8 cellular contexts compared by ENCODE assay signal in genomic region chr3:139934557-139935070, GRCh38. TPM values are rescaled to one million over a fixed set of nuclear protein-coding genes. Genes with fewer than 3 reads are reported as not detected.
DNase-seq lines count a peak whose midpoint lies in the region; FAIRE-seq and TF ChIP-seq lines count a peak whose summit lies in the region.

No MANE protein-coding gene starts in this region.

- H3K27me3 ChIP-seq in mammary epithelial cell (ENCODE audit: insufficient read depth, low read length) = peaks cover 7% of the 10 kb centered on the region
- H3K27me3 ChIP-seq in keratinocyte (ENCODE audit: control insufficient read depth, extremely low read depth, insufficient read depth, low read length) = peaks cover 26% of the 10 kb centered on the region
- H3K27me3 ChIP-seq in smooth muscle cell (ENCODE audit: low read depth) = peaks cover 25% of the 10 kb centered on the region

- no peak for FAIRE-seq in keratinocyte (lab: Jason Lieb, UNC)

- POLR2A ChIA-PET in MCF 10A (lab: Yijun Ruan, JAX) = no interaction called here

- H3K36me3 ChIP-seq in mammary epithelial cell (ENCODE audit: insufficient read depth, low read length) (no peaks in the 10 kb centered on the region), keratinocyte (ENCODE audit: control insufficient read depth in 2 of 2, extremely low read depth in 1 of 2, insufficient read depth in 2 of 2, low read length in 2 of 2) (no peaks in the 10 kb centered on the region), smooth muscle cell (ENCODE audit: low read depth) (no peaks in the 10 kb centered on the region)

- no peaks in the 10 kb centered on the region for H3K9me3 Mint-ChIP-seq in MCF 10A (ENCODE audit: unreplicated experiment)

- intact Hi-C loops in MCF 10A (cut with micrococcal nuclease) = loop anchor here (10.0 kb wide), 1 partner anchor 350 kb away; no protein-coding TSS in a partner anchor
- intact Hi-C loops in mammary epithelial cell (cut with micrococcal nuclease) = loop anchor here (5.0 kb wide), 2 partner anchors 803 to 928 kb away; no protein-coding TSS in a partner anchor

- H3K36me3 Mint-ChIP-seq in MCF 10A (ENCODE audit: insufficient read depth, unreplicated experiment) = peaks cover 5% of the 10 kb centered on the region

- H3K9ac ChIP-seq in mammary epithelial cell (ENCODE audit: insufficient read depth, low read length) = no peak overlapping the region
- H3K9ac ChIP-seq in keratinocyte (ENCODE audit: control insufficient read depth, extremely low read depth, insufficient read depth, low read length) = no peak overlapping the region
- H3K9ac ChIP-seq in smooth muscle cell (ENCODE audit: low read depth) = no peak overlapping the region

- DNase-seq in T47D (ENCODE audit: low read depth in 1 of 2, low spot score in 1 of 2) = peak; percentile 46 to 74
- no peak for DNase-seq in MCF 10A (ENCODE audit: unreplicated experiment)
- peak; percentile 37 for DNase-seq in NCI-H2029 (lab: John Stamatoyannopoulos, UW)
- DNase-seq in mammary epithelial cell = peak; percentile 14
- DNase-seq in keratinocyte (ENCODE audit: low read depth, low spot score) = no peak
- no peak for DNase-seq in smooth muscle cell (lab: John Stamatoyannopoulos, UW; ENCODE audit: unreplicated experiment)
- no peak for DNase-seq in activated gamma-delta T cell (lab: John Stamatoyannopoulos, UW)
- DNase-seq in activated CD8-positive, alpha-beta memory T cell treated with anti-CD3 and anti-CD28 coated beads for 24 hours = no peak

- H3K27ac ChIP-seq in mammary epithelial cell (ENCODE audit: insufficient read depth, low read depth, low read length) (no peak overlapping the region), keratinocyte (ENCODE audit: control insufficient read depth, insufficient read depth, low read length) (no peak overlapping the region), smooth muscle cell (ENCODE audit: low read depth) (no peak overlapping the region)

- no peaks in the 10 kb centered on the region for H4K20me1 ChIP-seq in mammary epithelial cell (ENCODE audit: insufficient read depth, low read length)
- no peaks in the 10 kb centered on the region for H4K20me1 ChIP-seq in keratinocyte (ENCODE audit: control insufficient read depth, extremely low read depth, insufficient read depth, low read length)
- H4K20me1 ChIP-seq in smooth muscle cell (ENCODE audit: low read depth) = no peaks in the 10 kb centered on the region

- H3K4me1 Mint-ChIP-seq in MCF 10A (ENCODE audit: insufficient read depth, unreplicated experiment) = no peaks in the 10 kb centered on the region

- no peak for TF ChIP-seq CTCF in MCF 10A (IDR thresholded peaks at IDR 0.05; ENCODE audit: unreplicated experiment)
- no peak for TF ChIP-seq CTCF in mammary epithelial cell (conservative IDR thresholded peaks at IDR 0.05 in 1 of 2, IDR thresholded peaks at IDR 0.05 in 1 of 2; ENCODE audit: extremely low read depth in 1 of 2, insufficient read depth in 1 of 2, low read depth in 1 of 2, low read length in 2 of 2)
- peak; percentile 34 to 73 (median 64) for TF ChIP-seq CTCF in keratinocyte (optimal IDR thresholded peaks at IDR 0.05 in 1 of 3, IDR thresholded peaks at IDR 0.05 in 1 of 3, conservative IDR thresholded peaks at IDR 0.05 in 1 of 3; ENCODE audit: extremely low read depth in 1 of 3, insufficient read depth in 2 of 3, low read length in 3 of 3)
- TF ChIP-seq CTCF in smooth muscle cell (IDR thresholded peaks at IDR 0.05; ENCODE audit: borderline replicate concordance, insufficient read depth, poor library complexity, severe bottlenecking) = peak; percentile 46

- peaks cover 15% of the 10 kb centered on the region for H3K4me1 ChIP-seq in mammary epithelial cell (ENCODE audit: insufficient read depth, low read length)
- no peaks in the 10 kb centered on the region for H3K4me1 ChIP-seq in keratinocyte (ENCODE audit: control insufficient read depth, extremely low read depth, insufficient read depth, low read length)
- H3K4me1 ChIP-seq in smooth muscle cell (ENCODE audit: low read depth) = peaks cover 4% of the 10 kb centered on the region

- no peak overlapping the region for H3K27ac Mint-ChIP-seq in MCF 10A (ENCODE audit: low read depth, unreplicated experiment)

- no TSS peak for BruUV-seq in MCF 10A (replicated peaks; lab: Mats Ljungman, UMichigan)
- BruUV-seq in mammary epithelial cell (replicated peaks; lab: Mats Ljungman, UMichigan) = no TSS peak

- H3K4me3 Mint-ChIP-seq in MCF 10A (ENCODE audit: unreplicated experiment) = no peak overlapping the region

- peaks cover 30% of the 10 kb centered on the region for H3K27me3 Mint-ChIP-seq in MCF 10A (ENCODE audit: insufficient read depth, unreplicated experiment)

- in situ Hi-C loops in T47D (cut with HindIII; ENCODE audit: low pct_unique_long_range_greater_than_20kb, low sequenced_read_pairs) = no loop called here
- in situ Hi-C loops in mammary epithelial cell (cut with MboI; ENCODE audit: low sequenced_read_pairs in 2 of 2) = loop anchor here (25.0 kb wide), 2 partner anchors 347 to 928 kb away; no protein-coding TSS in a partner anchor

- H3K9me3 ChIP-seq in mammary epithelial cell (replicated peaks; ENCODE audit: insufficient read depth, low read length) (no peaks in the 10 kb centered on the region), keratinocyte (ENCODE audit: control insufficient read depth, low read depth, low read length) (no peaks in the 10 kb centered on the region), smooth muscle cell (replicated peaks; ENCODE audit: low read depth) (no peaks in the 10 kb centered on the region)

- dilution Hi-C loops in mammary epithelial cell (cut with HindIII; ENCODE audit: low sequenced_read_pairs) (loop anchor here (5.0 kb wide), 1 partner anchor 928 kb away; no protein-coding TSS in a partner anchor), keratinocyte (cut with MboI; ENCODE audit: extremely low pct_ligation_motif_present, low sequenced_read_pairs) (no loop called here)

- no peaks in the 10 kb centered on the region for H3F3A ChIP-seq in smooth muscle cell (ENCODE audit: low read depth)

- 48% methylated on average over 6 of the region's 33 CpGs for WGBS in mammary epithelial cell (ENCODE audit: low coverage, missing lambda C conversion rate)
- WGBS in smooth muscle cell (ENCODE audit: low lambda C conversion rate) = 2% methylated on average over 27 of the region's 33 CpGs

- H3K4me2 ChIP-seq in mammary epithelial cell (ENCODE audit: insufficient read depth, low read depth, low read length) = peak overlapping the region; percentile 94
- H3K4me2 ChIP-seq in keratinocyte (ENCODE audit: control insufficient read depth, extremely low read depth, insufficient read depth, low read depth, low read length) = peak overlapping the region; percentile 80
- H3K4me2 ChIP-seq in smooth muscle cell = peak overlapping the region; percentile 95

- H2AFZ ChIP-seq in mammary epithelial cell (ENCODE audit: low read depth, low read length) (peak overlapping the region; percentile 72), keratinocyte (ENCODE audit: control insufficient read depth, low read length) (no peak overlapping the region), smooth muscle cell (ENCODE audit: low read depth) (peak overlapping the region; percentile 78)

- no peaks in the 10 kb centered on the region for H3K9me1 ChIP-seq in keratinocyte (ENCODE audit: control insufficient read depth, extremely low read depth, insufficient read depth, low read length)

- H3K4me3 ChIP-seq in mammary epithelial cell (replicated peaks in 1 of 3; ENCODE audit: insufficient read depth in 1 of 3, low read depth in 2 of 3, low read length in 3 of 3) (peak overlapping the region in 2 of 3 experiments; percentile 33 to 37), keratinocyte (ENCODE audit: control insufficient read depth in 2 of 3, extremely low read depth in 1 of 3, insufficient read depth in 2 of 3, low read depth in 1 of 3, low read length in 3 of 3) (peak overlapping the region; percentile 9 to 57 (median 47)), smooth muscle cell (peak overlapping the region; percentile 57)

- H3K79me2 ChIP-seq in mammary epithelial cell (ENCODE audit: insufficient read depth, low read length) (no peaks in the 10 kb centered on the region), keratinocyte (ENCODE audit: control insufficient read depth, insufficient read depth, low read length) (no peaks in the 10 kb centered on the region), smooth muscle cell (ENCODE audit: low read depth) (no peaks in the 10 kb centered on the region)

- CTCF ChIA-PET in MCF 10A (lab: Yijun Ruan, JAX) (interaction anchor here (0.6 kb wide), 2 partner anchors 28 to 1158 kb away, joined by 3 read pairs; no protein-coding TSS in a partner anchor), mammary epithelial cell (lab: Charles Lee; ENCODE audit: low non-redundant PET) (interaction anchor here (0.7 kb wide), 1 partner anchor 79 kb away, joined by 3 read pairs; no protein-coding TSS in a partner anchor)

RNA-seq across cellular contexts. Expression of gene CLSTN2, which starts 0.4 kb away (rescaled TPM):
- total RNA-seq in MCF 10A (2022) = not detected in 2 replicates
- 1 to 10 TPM in 1 of 2 donors, under 1 TPM in 1; 0.16 to 2.0 TPM for total RNA-seq in mammary epithelial cell
- 0.56 TPM for polyA plus RNA-seq in mammary epithelial cell
- 0.05 TPM for polyA minus RNA-seq in mammary epithelial cell
- polyA plus RNA-seq in keratinocyte = 0.09 to 0.17 TPM (median 0.10 TPM) in 3 replicates
- 0.09 TPM for polyA plus RNA-seq in keratinocyte (2011; ENCODE audit: low read depth)
- 0.05 and 0.17 TPM in 2 replicates for polyA plus RNA-seq in keratinocyte (2011; cell fraction: cytosol; rRNA removed)
- polyA plus RNA-seq in keratinocyte (2011; cell fraction: nucleus; rRNA removed) = 0.37 TPM in 2 replicates
- polyA plus RNA-seq in keratinocyte (2012; ENCODE audit: low replicate concordance) = 0.07 and 0.13 TPM in 2 replicates
- polyA minus RNA-seq in keratinocyte = 0.07 to 1.1 TPM (median 0.32 TPM) in 3 replicates
- 0.19 TPM for polyA minus RNA-seq in keratinocyte (2011; cell fraction: cytosol; rRNA and poly(A)+ RNA removed)
- 0.42 and 0.78 TPM in 2 replicates for polyA minus RNA-seq in keratinocyte (2011; cell fraction: nucleus; rRNA and poly(A)+ RNA removed)
- 0.85 and 1.5 TPM in 2 replicates for total RNA-seq in smooth muscle cell
- 0.91 and 1.9 TPM in 2 replicates for polyA plus RNA-seq in smooth muscle cell

Comparison
In these comparisons a context has a peak if more than half of its experiments do, and no peak if none do; other contexts are left out.
1. DNase-seq: peak in T47D (2 of 2), NCI-H2029 (single experiment) and mammary epithelial cell (single experiment); none in MCF 10A (single experiment), keratinocyte (single experiment), smooth muscle cell (single experiment), activated gamma-delta T cell (single experiment) and activated CD8-positive, alpha-beta memory T cell treated with anti-CD3 and anti-CD28 coated beads for 24 hours (single experiment).
2. CTCF ChIP-seq: peak in keratinocyte (3 of 3) and smooth muscle cell (single experiment); none in MCF 10A (single experiment) and mammary epithelial cell (0 of 2).
3. Peak in every context shown above with its lines, with median percentiles within 50 percentile points of each other: H3K4me2 ChIP-seq and H3K4me3 ChIP-seq.